Comparison of ENCODE assay signal across 14 cellular contexts in genomic region chr2:1727796-1728474, GRCh38. TPM values are rescaled to one million over a fixed set of nuclear protein-coding genes. Genes with fewer than 3 reads are reported as not detected.
DNase-seq lines count a peak whose midpoint lies in the region; ATAC-seq and TF ChIP-seq lines count a peak whose summit lies in the region.
"Had no signal": no experiment of that assay in that cellular context is flagged by ENCODE, and none has a peak within 500 bp of the region (broad histone marks: within the 10 kb centered on the region; RNA-seq: fewer than 3 reads in every experiment).

No MANE protein-coding gene starts in this region.

- peak; percentile 47 for DNase-seq in cardiac septum (ENCODE audit: low spot score)
- no peak for DNase-seq in Right ventricle myocardium inferior (ENCODE audit: missing footprints)
- peak; percentile 36 for DNase-seq in islet precursor cell
- peak; percentile 73 for DNase-seq in posterior vena cava (ENCODE audit: low spot score)
- no peak for DNase-seq in vagina (ENCODE audit: extremely low spot score in 2 of 2)
- no peak for DNase-seq in NCI-H1930 (lab: John Stamatoyannopoulos, UW)
- no peak for DNase-seq in stimulated activated naive CD4-positive, alpha-beta T cell (lab: John Stamatoyannopoulos, UW)
- DNase-seq: activated naive CD4-positive, alpha-beta T cell treated with anti-CD3 and anti-CD28 coated beads, Interleukin-2, amount 50 U/mL, for 16 hours; effector memory CD4-positive, alpha-beta T cell; GDM1; NCI-H526 had no signal

- TF ChIP-seq CTCF in vagina (IDR thresholded peaks at IDR 0.05), result no peak

- TF ChIP-seq POLR2A in vagina (IDR thresholded peaks at IDR 0.05), result no peak

- H3K9me3 ChIP-seq in vagina, result no peaks in the 10 kb centered on the region
- H3K9me3 ChIP-seq: MG63 had no signal

- no peaks in the 10 kb centered on the region for H3K27me3 ChIP-seq in vagina
- H3K27me3 ChIP-seq: MG63 had no signal

- ATAC-seq in Right ventricle myocardium inferior, result no peak
- ATAC-seq in HG02623 (IDR thresholded peaks at IDR 0.05; ENCODE audit: unreplicated experiment), result no peak

- no peak overlapping the region for H3K4me3 ChIP-seq in vagina

- no peaks in the 10 kb centered on the region for H3K36me3 ChIP-seq in vagina

- H3K27ac ChIP-seq in vagina, result peak overlapping the region; percentile 79

- intact Hi-C loops in cardiac septum (cut with DNase I) (no loop called here), Right ventricle myocardium inferior (cut with DNase I) (no loop called here), posterior vena cava (cut with DNase I) (no loop called here), vagina (cut with DNase I) (no loop called here)

- H3K4me1 ChIP-seq in vagina, result peaks cover 50% of the 10 kb centered on the region
- H3K4me1 ChIP-seq: Caco-2 had no signal

RNA-seq across cellular contexts. Expression of gene PXDN, which starts 16.4 kb away (rescaled TPM):
- total RNA-seq in cardiac septum, result 27.5 TPM
- 19.7 TPM for total RNA-seq in Right ventricle myocardium inferior
- total RNA-seq in posterior vena cava, result 10 to 100 TPM; 75.3 to 85.8 TPM
- total RNA-seq in vagina, result 33.6 TPM

Comparison
In these comparisons a context has a peak if more than half of its experiments do, and no peak if none do; other contexts are left out.
1. DNase-seq: peak in cardiac septum (single experiment), islet precursor cell (single experiment) and posterior vena cava (single experiment); none in Right ventricle myocardium inferior (single experiment), vagina (0 of 2), NCI-H1930 (0 of 2) and stimulated activated naive CD4-positive, alpha-beta T cell (0 of 6).